Comparison of ENCODE assay signal across 8 cellular contexts in genomic region chr1:2228157-2228594, GRCh38. TPM values are rescaled to one million over a fixed set of nuclear protein-coding genes. Genes with fewer than 3 reads are reported as not detected.
A peak's percentile ranks its signal among the peaks of the same experiment; 100 is the strongest.
DNase-seq lines count a peak whose midpoint lies in the region; ATAC-seq lines count a peak whose summit lies in the region.

TSS of gene SKI (plus strand) at chr1:2228319. CDS start at chr1:2228767, 448 bp downstream.

- H2AFZ ChIP-seq in ACC112 (ENCODE audit: low read length, unreplicated experiment): peak within 1 kb of the TSS; percentile 83

- no peak for DNase-seq in LHCN-M2 (ENCODE audit: low read depth)
- no peak for DNase-seq in H4 (ENCODE audit: low spot score)
- no peak for DNase-seq in foreskin melanocyte
- DNase-seq in HK-2 (ENCODE audit: unreplicated experiment): no peak

- peaks cover 11% of the 10 kb centered on the region for H3K4me1 ChIP-seq in ACC112 (ENCODE audit: control insufficient read depth, insufficient read depth, low read length, unreplicated experiment)
- H3K4me1 ChIP-seq in duodenal mucosa (ENCODE audit: control insufficient read depth in 1 of 2, insufficient read depth in 2 of 2, low read length in 2 of 2): peaks cover 31 to 51% of the 10 kb centered on the region in 2 donors
- H3K4me1 ChIP-seq in mucosa of rectum (ENCODE audit: control insufficient read depth in 2 of 2, insufficient read depth in 2 of 2, low read length in 2 of 2): peaks cover 40 to 46% of the 10 kb centered on the region in 2 donors

- H3K27ac ChIP-seq in ACC112 (ENCODE audit: low read depth, low read length): peak within 1 kb of the TSS; percentile 88
- peak within 1 kb of the TSS; percentile 93 for H3K27ac ChIP-seq in duodenal mucosa (ENCODE audit: low read depth, low read length)
- H3K27ac ChIP-seq in mucosa of rectum (ENCODE audit: low read depth in 2 of 2, low read length in 2 of 2): peak within 1 kb of the TSS; percentile 97 to 98

- peaks cover 45% of the 10 kb centered on the region for H3K79me2 ChIP-seq in ACC112 (ENCODE audit: control insufficient read depth, insufficient read depth, low read length, unreplicated experiment)

- peak within 1 kb of the TSS; percentile 74 to 95 for H3K9ac ChIP-seq in duodenal mucosa (ENCODE audit: low read depth in 1 of 2, low read length in 2 of 2)
- H3K9ac ChIP-seq in mucosa of rectum (ENCODE audit: low read depth in 1 of 2, low read length in 2 of 2): peak within 1 kb of the TSS; percentile 81 to 97

- no peaks in the 10 kb centered on the region for H3K27me3 ChIP-seq in ACC112 (ENCODE audit: insufficient read depth, low read length)
- no peaks in the 10 kb centered on the region for H3K27me3 ChIP-seq in duodenal mucosa (ENCODE audit: control insufficient read depth in 1 of 2, insufficient read depth in 2 of 2, low read length in 2 of 2)
- H3K27me3 ChIP-seq in mucosa of rectum (ENCODE audit: control insufficient read depth in 2 of 2, insufficient read depth in 2 of 2, low read length in 2 of 2): no peaks in the 10 kb centered on the region

- H3K36me3 ChIP-seq in ACC112 (ENCODE audit: insufficient read depth, low read length) (no peaks in the 10 kb centered on the region), duodenal mucosa (ENCODE audit: control insufficient read depth in 1 of 2, insufficient read depth in 2 of 2, low read length in 2 of 2) (no peaks in the 10 kb centered on the region), mucosa of rectum (ENCODE audit: control insufficient read depth in 2 of 2, insufficient read depth in 2 of 2, low read length in 2 of 2) (no peaks in the 10 kb centered on the region)

- H3K9me3 ChIP-seq in duodenal mucosa (ENCODE audit: control insufficient read depth in 1 of 2, low read length in 2 of 2): no peaks in the 10 kb centered on the region
- no peaks in the 10 kb centered on the region for H3K9me3 ChIP-seq in mucosa of rectum (ENCODE audit: control insufficient read depth in 2 of 2, low read length in 2 of 2)

- no peak for ATAC-seq in GM21529 (IDR thresholded peaks at IDR 0.05; ENCODE audit: unreplicated experiment)

- peak within 1 kb of the TSS; percentile 94 for H3K4me3 ChIP-seq in ACC112 (ENCODE audit: low read depth, low read length)
- H3K4me3 ChIP-seq in duodenal mucosa (ENCODE audit: low read depth in 1 of 2, low read length in 2 of 2): peak within 1 kb of the TSS; percentile 83 to 86
- peak within 1 kb of the TSS; percentile 83 to 84 for H3K4me3 ChIP-seq in mucosa of rectum (ENCODE audit: low read length in 2 of 2)

RNA-seq across cellular contexts. Expression of gene SKI, which starts in this region (rescaled TPM):
- total RNA-seq in LHCN-M2 (2014; rRNA removed): 13.9 and 16.5 TPM in 2 replicates
- 19.7 TPM for polyA plus RNA-seq in LHCN-M2 (2012)
- total RNA-seq in H4 (2014; rRNA removed; shearing (Covaris generic)): 3.3 and 172 TPM in 2 replicates
